ENCODE assay signal across 22 cellular contexts in genomic region chr20:1624811-1625690, GRCh38. TPM values are rescaled to one million over a fixed set of nuclear protein-coding genes. Genes with fewer than 3 reads are reported as not detected.
DNase-seq lines count a peak whose midpoint lies in the region; ATAC-seq, FAIRE-seq and TF ChIP-seq lines count a peak whose summit lies in the region.
"Had no signal": no experiment of that assay in that cellular context is flagged by ENCODE, and none has a peak within 500 bp of the region (broad histone marks: within the 10 kb centered on the region; RNA-seq: fewer than 3 reads in every experiment).

No MANE protein-coding gene starts in this region.

- TF ChIP-seq CTCF in A549 (IDR thresholded peaks at IDR 0.05) (no peak), CD14-positive monocyte (IDR thresholded peaks at IDR 0.05) (no peak), esophagus muscularis mucosa (IDR thresholded peaks at IDR 0.05) (no peak)

- H3K4me2 ChIP-seq in A549, result no peak overlapping the region
- H3K4me2 ChIP-seq: BLaER1 had no signal

- POLR2A ChIA-PET in A549 (lab: Yijun Ruan, JAX), result no interaction called here

- peaks cover 0 to 5% (median 0%) of the 10 kb centered on the region in 4 donors for H3K27me3 ChIP-seq in esophagus muscularis mucosa
- H3K27me3 ChIP-seq: BLaER1, testis had no signal

- H3K9me3 ChIP-seq in A549, result no peaks in the 10 kb centered on the region
- no peaks in the 10 kb centered on the region for H3K9me3 ChIP-seq in T-helper 17 cell (ENCODE audit: control insufficient read depth, low read length, poor library complexity, severe bottlenecking)
- no peaks in the 10 kb centered on the region for H3K9me3 ChIP-seq in esophagus muscularis mucosa
- H3K9me3 ChIP-seq: BLaER1, gastroesophageal sphincter, lower lobe of right lung, SJSA1, testis had no signal

- WGBS in A549 (ENCODE audit: missing lambda C conversion rate), result 15% methylated on average over 2 of the region's 2 CpGs
- 51% methylated on average over 2 of the region's 2 CpGs for WGBS in esophagus muscularis mucosa

- no peak for DNase-seq in A549 (ENCODE audit: low read depth in 1 of 2, low spot score in 1 of 2)
- no peak for DNase-seq in CD14-positive monocyte (ENCODE audit: low spot score)
- DNase-seq in T-helper 17 cell, result no peak
- peak; percentile 66 for DNase-seq in esophagus muscularis mucosa (ENCODE audit: extremely low spot score)
- DNase-seq in NCI-H1105 treated with DMSO at 0.1 percent for 48 hours (lab: John Stamatoyannopoulos, UW), result no peak
- DNase-seq in occipital lobe (lab: John Stamatoyannopoulos, UW), result no peak
- DNase-seq: amygdala, DMS79, lower lobe of right lung, naive B cell, NCI-H187, NCI-H446, testis had no signal

- CTCF ChIA-PET in A549 (lab: Yijun Ruan, JAX), result no interaction called here

- H3K9me3 Mint-ChIP-seq in CD14-positive monocyte, result peaks cover 0 to 2% (median 0%) of the 10 kb centered on the region in 7 donors

- H3K27me3 Mint-ChIP-seq in CD14-positive monocyte (ENCODE audit: low read depth in 3 of 3) (peaks cover 2 to 4% (median 2%) of the 10 kb centered on the region in 3 donors), T-helper 17 cell (no peaks in the 10 kb centered on the region)

- TF ChIP-seq RAD21 in A549 (conservative IDR thresholded peaks at IDR 0.05 in 1 of 2, IDR thresholded peaks at IDR 0.05 in 1 of 2), result no peak

- TF ChIP-seq EP300 in A549 (IDR thresholded peaks at IDR 0.05) (no peak), esophagus muscularis mucosa (IDR thresholded peaks at IDR 0.05) (no peak)

- FAIRE-seq in A549 (lab: Jason Lieb, UNC), result no peak
- FAIRE-seq: HTR-8/SVneo had no signal

- H3K27ac ChIP-seq in A549, result no peak overlapping the region
- no peak overlapping the region for H3K27ac ChIP-seq in esophagus muscularis mucosa (replicated peaks in 1 of 4)
- H3K27ac ChIP-seq: BLaER1, gastroesophageal sphincter, lower lobe of right lung, SJSA1, testis had no signal

- ATAC-seq in A549 (no peak), T-helper 17 cell (no peak), GM19467 (IDR thresholded peaks at IDR 0.05; ENCODE audit: unreplicated experiment) (no peak), HG03442 (IDR thresholded peaks at IDR 0.05; ENCODE audit: unreplicated experiment) (no peak)
- ATAC-seq: gastroesophageal sphincter, lower lobe of right lung had no signal

- H3K4me3 Mint-ChIP-seq in CD14-positive monocyte (no peak overlapping the region), T-helper 17 cell (no peak overlapping the region)

- H3K4me1 Mint-ChIP-seq in CD14-positive monocyte (peaks cover 91% of the 10 kb centered on the region), T-helper 17 cell (peaks cover 61% of the 10 kb centered on the region)

- H3K4me3 ChIP-seq in A549, result no peak overlapping the region
- H3K4me3 ChIP-seq in esophagus muscularis mucosa, result no peak overlapping the region
- H3K4me3 ChIP-seq: BLaER1, gastroesophageal sphincter, lower lobe of right lung, SJSA1, testis had no signal

- intact Hi-C loops in CD14-positive monocyte (cut with micrococcal nuclease) (loop anchor here in 1 of 2 donors (5.0 kb wide), 1 partner anchor 58 kb away; no protein-coding TSS in a partner anchor), esophagus muscularis mucosa (cut with DNase I) (no loop called here)

- H3K4me1 ChIP-seq in A549, result no peaks in the 10 kb centered on the region
- no peaks in the 10 kb centered on the region for H3K4me1 ChIP-seq in esophagus muscularis mucosa
- H3K4me1 ChIP-seq: gastroesophageal sphincter, SJSA1, testis had no signal

- peak overlapping the region in 6 of 7 donors; percentile 50 to 95 (median 85) for H3K27ac Mint-ChIP-seq in CD14-positive monocyte
- peak overlapping the region; percentile 77 for H3K27ac Mint-ChIP-seq in T-helper 17 cell

- TF ChIP-seq POLR2A in A549 (IDR thresholded peaks at IDR 0.05; ENCODE audit: low read length) (no peak), esophagus muscularis mucosa (IDR thresholded peaks at IDR 0.05; ENCODE audit: low read depth) (no peak)

- H3K36me3 Mint-ChIP-seq in CD14-positive monocyte (no peaks in the 10 kb centered on the region), T-helper 17 cell (ENCODE audit: low read depth) (peaks cover 8% of the 10 kb centered on the region)
- H3K36me3 Mint-ChIP-seq: naive B cell had no signal

- no peaks in the 10 kb centered on the region for H3K36me3 ChIP-seq in esophagus muscularis mucosa
- H3K36me3 ChIP-seq: BLaER1, gastroesophageal sphincter, lower lobe of right lung, SJSA1 had no signal

TF ChIP-seq in A549, 52 proteins besides CTCF, POLR2A, EP300 and RAD21:
- no peak for TF ChIP-seq ZNF302 (CRISPR knock-in tag; IDR thresholded peaks at IDR 0.05)
- no peak for TF ChIP-seq RCOR1 (IDR thresholded peaks at IDR 0.05; ENCODE audit: low read depth, low read length)
- TF ChIP-seq ELK1 (IDR thresholded peaks at IDR 0.05; ENCODE audit: low read depth, low read length), result no peak
- no peak for TF ChIP-seq CBX8 (IDR thresholded peaks at IDR 0.05)
- TF ChIP-seq SREBF2 (IDR thresholded peaks at IDR 0.05), result no peak
- no peak for TF ChIP-seq BCL3 (IDR thresholded peaks at IDR 0.05)
- TF ChIP-seq NPAS2 (CRISPR knock-in tag; IDR thresholded peaks at IDR 0.05; ENCODE audit: borderline replicate concordance), result no peak
- no peak for TF ChIP-seq FOSL2 (IDR thresholded peaks at IDR 0.05)
- TF ChIP-seq FOSL2 (CRISPR knock-in tag; IDR thresholded peaks at IDR 0.05), result 0 out of 2 replicates have a peak, but pooled peaks have one; percentile 37

RNA-seq across cellular contexts. Expression of gene SIRPB1, which starts 5.2 kb away (rescaled TPM):
- 0.10 and 0.49 TPM in 2 replicates for polyA plus RNA-seq in A549 (2011; rRNA removed)
- polyA plus RNA-seq in A549 (2012; cell fraction: cytosol; rRNA removed), result 0.58 and 0.76 TPM in 2 replicates
- polyA plus RNA-seq in A549 (2012; cell fraction: nucleus; rRNA removed), result 0.55 and 0.56 TPM in 2 replicates
- polyA plus RNA-seq in A549 (2017; fragmentation: RNase III; extraction: RNeasy Plus Mini Kit Qiagen cat#74134 plus additional on column Dnase treatment), result 0.35 to 0.56 TPM (median 0.45 TPM) in 3 replicates
- polyA minus RNA-seq in A549 (2011; rRNA and poly(A)+ RNA removed), result 0.34 and 2.9 TPM in 2 replicates
- polyA plus RNA-seq in CD14-positive monocyte, result 100 to 1,000 TPM; 137 to 437 TPM
- 1 to 10 TPM; 4.4 to 4.6 TPM for total RNA-seq in T-helper 17 cell
- total RNA-seq in esophagus muscularis mucosa, result 1 to 10 TPM in 3 of 4 donors, under 1 TPM in 1; under 0.01 to 4.0 (median 3.1) TPM
- total RNA-seq in occipital lobe, result 0.47 TPM
- total RNA-seq: SJSA1 had no signal

RNA-seq across cellular contexts. Expression of gene SIRPG, which starts 32.5 kb away (rescaled TPM):
- polyA plus RNA-seq in A549 (2011; rRNA removed) (not detected in 2 replicates), A549 (2017; fragmentation: RNase III; extraction: RNeasy Plus Mini Kit Qiagen cat#74134 plus additional on column Dnase treatment) (not detected in 3 replicates), CD14-positive monocyte (under 1 TPM; 0.51 to 0.52 TPM)
- not detected in 2 replicates for polyA plus RNA-seq in A549 (2012; cell fraction: cytosol; rRNA removed)
- polyA plus RNA-seq in A549 (2012; cell fraction: nucleus; rRNA removed), result not detected in 2 replicates
- not detected in 2 replicates for polyA minus RNA-seq in A549 (2011; rRNA and poly(A)+ RNA removed)
- total RNA-seq in T-helper 17 cell (10 to 100 TPM; 45.3 to 47.5 TPM), esophagus muscularis mucosa (not detected), occipital lobe (not detected)
- total RNA-seq: chondrocyte, H4, pulmonary artery endothelial cell, SJSA1 had no signal

Comparison
In these comparisons a context has a peak if more than half of its experiments do, and no peak if none do; other contexts are left out.
1. RNA of gene SIRPG, which starts 32.5 kb away (total RNA-seq): 45.3 to 47.5 TPM in T-helper 17 cell; not detected in esophagus muscularis mucosa and not detected in occipital lobe (single experiment); every median in the first group is over 10 times any median in the second.